8 cellular contexts compared by ENCODE assay signal in the genomic region with DNA sequence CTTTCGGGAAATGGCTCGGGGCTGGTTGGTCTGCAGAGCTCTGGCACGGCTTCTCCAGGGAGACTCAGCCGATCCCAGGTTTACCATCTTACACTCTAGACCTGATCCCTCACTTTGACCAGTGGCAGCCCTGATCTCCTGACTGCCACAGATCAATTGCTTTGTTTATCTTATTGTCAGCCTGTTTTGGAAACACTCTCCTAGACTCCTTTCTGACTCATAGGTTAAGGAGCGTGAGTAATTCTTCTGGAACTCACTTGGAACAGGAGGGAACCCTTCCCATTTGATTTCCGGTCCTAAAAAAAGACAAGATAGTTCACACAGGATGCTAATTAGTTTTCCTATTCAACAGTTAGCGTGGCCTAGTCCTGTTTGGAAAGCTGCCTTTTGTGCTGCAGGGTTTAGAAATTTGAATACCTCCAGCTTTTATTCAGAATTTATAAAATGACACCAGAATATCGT. TPM values are rescaled to one million over a fixed set of nuclear protein-coding genes. Genes with fewer than 3 reads are reported as not detected.
DNase-seq lines count a peak whose midpoint lies in the region; ATAC-seq and TF ChIP-seq lines count a peak whose summit lies in the region.
"Had no signal": no experiment of that assay in that cellular context is flagged by ENCODE, and none has a peak within 500 bp of the region (broad histone marks: within the 10 kb centered on the region; RNA-seq: fewer than 3 reads in every experiment).

No MANE protein-coding gene starts in this region.

- DNase-seq in LoVo (ENCODE audit: low spot score) (peak; percentile 87), epithelial cell of esophagus (ENCODE audit: low read depth) (peak; percentile 88), mucosa of descending colon (no peak), NCI-H2227 (lab: John Stamatoyannopoulos, UW; ENCODE audit: unreplicated experiment) (no peak)
- DNase-seq: activated CD4-positive, alpha-beta T cell treated with anti-CD3 and anti-CD28 coated beads, Interleukin-2, amount 50 U/mL, for 48 hours had no signal

- H3K36me3 ChIP-seq in mucosa of descending colon (ENCODE audit: low read depth) = no peaks in the 10 kb centered on the region

- intact Hi-C loops in mucosa of descending colon (cut with DNase I, micrococcal nuclease) = no loop called here

- H3K4me3 ChIP-seq in epithelial cell of esophagus (ENCODE audit: low read length) (no peak overlapping the region), mucosa of descending colon (no peak overlapping the region)

- H3K4me1 ChIP-seq in mucosa of descending colon (ENCODE audit: low read depth) = peaks cover 14% of the 10 kb centered on the region

- ATAC-seq in mucosa of descending colon = peak; percentile 70
- no peak for ATAC-seq in GM18502 (IDR thresholded peaks at IDR 0.05; ENCODE audit: poor library complexity, unreplicated experiment)
- ATAC-seq in HG03457 (IDR thresholded peaks at IDR 0.05; ENCODE audit: unreplicated experiment) = no peak
- no peak for ATAC-seq in HG03159 (IDR thresholded peaks at IDR 0.05; ENCODE audit: unreplicated experiment)

- TF ChIP-seq CTCF in epithelial cell of esophagus (IDR thresholded peaks at IDR 0.05; ENCODE audit: insufficient read depth, low read depth, low read length, missing control alignments) (no peak), mucosa of descending colon (IDR thresholded peaks at IDR 0.05) (no peak)

- H3K9me3 ChIP-seq in mucosa of descending colon = no peaks in the 10 kb centered on the region

RNA-seq across cellular contexts. Expression of gene BMAL1, which starts 16.0 kb away (rescaled TPM):
- total RNA-seq in mucosa of descending colon = 10 to 100 TPM; 26.6 to 40.1 (median 29.8) TPM

Comparison
In these comparisons a context has a peak if more than half of its experiments do, and no peak if none do; other contexts are left out.
1. DNase-seq: peak in LoVo (single experiment) and epithelial cell of esophagus (single experiment); none in mucosa of descending colon (0 of 3) and NCI-H2227 (single experiment).